29 cellular contexts compared by ENCODE assay signal in the genomic region with DNA sequence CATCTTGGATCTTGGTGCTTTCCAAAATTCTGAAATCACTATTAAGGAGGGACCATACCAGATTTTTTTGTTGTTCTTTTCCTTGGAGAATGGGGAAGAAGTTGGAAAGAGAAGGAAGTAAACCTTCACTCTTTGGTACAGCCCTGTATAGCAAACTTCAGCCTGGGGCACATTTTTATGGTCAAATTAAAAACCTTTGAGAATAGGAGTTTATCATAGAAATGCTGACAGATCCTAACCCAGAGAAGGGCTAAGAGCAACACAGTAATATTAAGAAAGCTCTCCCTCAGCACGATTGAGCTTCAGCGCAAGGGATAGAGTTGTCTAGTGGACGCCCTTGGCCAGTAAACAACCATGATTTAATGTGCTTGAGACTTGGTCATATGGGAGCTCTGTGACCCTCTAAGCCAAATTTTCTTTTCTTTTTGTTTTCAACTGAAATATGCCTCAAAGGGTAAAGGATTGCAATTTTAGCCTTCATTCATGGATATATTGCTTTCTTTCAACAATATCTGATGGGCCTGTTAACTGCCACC.
"Had no signal": no experiment of that assay in that cellular context is flagged by ENCODE, and none has a peak within 500 bp of the region (broad histone marks: within the 10 kb centered on the region; RNA-seq: fewer than 3 reads in every experiment).

No MANE protein-coding gene starts in this region.

- H3K79me2 ChIP-seq: hepatocyte, parathyroid adenoma had no signal

- H3K27me3 Mint-ChIP-seq: activated B cell treated with CpG ODN at 0.5 μM for 24 hours; activated CD8-positive, alpha-beta memory T cell treated with anti-CD3 and anti-CD28 coated beads, Interleukin-2, amount 10 ng/mL, durations not matched to agents 7 days and 5 days had no signal

- H3K9me3 ChIP-seq: body of pancreas, colonic mucosa, gastrocnemius medialis, lower lobe of right lung, mucosa of descending colon, psoas muscle, testis, transverse colon had no signal

- DNase-seq: activated B cell treated with CpG ODN at 0.5 μM for 24 hours; activated CD4-positive, alpha-beta T cell treated with anti-CD3 and anti-CD28 coated beads for 36 hours; activated CD8-positive, alpha-beta memory T cell treated with anti-CD3 and anti-CD28 coated beads, Interleukin-2, amount 10 ng/mL, durations not matched to agents 7 days and 5 days; activated CD8-positive, alpha-beta T cell treated with anti-CD3 and anti-CD28 coated beads, Interleukin-2, amount 10 ng/mL, durations not matched to agents 7 days and 5 days; activated naive CD4-positive, alpha-beta T cell; activated T-cell treated with anti-CD3 and anti-CD28 coated beads, Interleukin-2, amount 50 U/mL, for 48 hours; anterior cingulate cortex; body of pancreas; cerebellar nuclear complex; colonic mucosa; dorsolateral prefrontal cortex; effector memory CD4-positive, alpha-beta T cell; gastrocnemius medialis; glutamatergic neuron; lower lobe of right lung; mesendoderm; mucosa of descending colon; psoas muscle; stimulated activated CD4-positive, alpha-beta T cell treated with anti-CD3 and anti-CD28 coated beads, Interleukin-12 subunit alpha, Interleukin-12 subunit beta, amount 100 ng/mL, for 4 hours; stimulated activated CD4-positive, alpha-beta T cell treated with anti-CD3 and anti-CD28 coated beads, Interleukin-4, amount 100 ng/mL, for 1 hour; stimulated activated naive CD8-positive, alpha-beta T cell treated with anti-CD3 and anti-CD28 coated beads, Interleukin-15, Interleukin-2, amounts not matched to agents 100 U/mL and 50 U/mL, for 24 hours; T-helper 1 cell; testis; transverse colon had no signal

- ATAC-seq: activated CD4-positive, alpha-beta T cell treated with anti-CD3 and anti-CD28 coated beads for 36 hours; activated CD8-positive, alpha-beta memory T cell treated with anti-CD3 and anti-CD28 coated beads, Interleukin-2, amount 10 ng/mL, durations not matched to agents 7 days and 5 days; activated CD8-positive, alpha-beta T cell treated with anti-CD3 and anti-CD28 coated beads, Interleukin-2, amount 10 ng/mL, durations not matched to agents 7 days and 5 days; activated naive CD4-positive, alpha-beta T cell treated with anti-CD3 and anti-CD28 coated beads, Interleukin-2, amount 50 U/mL, for 72 hours; body of pancreas; lower lobe of right lung; mucosa of descending colon; psoas muscle; stimulated activated naive CD8-positive, alpha-beta T cell treated with anti-CD3 and anti-CD28 coated beads, Interleukin-15, Interleukin-2, amounts not matched to agents 100 U/mL and 50 U/mL, for 24 hours had no signal

- H3K4me3 ChIP-seq: body of pancreas, colonic mucosa, dorsolateral prefrontal cortex, gastrocnemius medialis, hepatocyte, lower lobe of right lung, mucosa of descending colon, psoas muscle, testis, transverse colon had no signal

- H3K27me3 ChIP-seq: body of pancreas, colonic mucosa, dorsolateral prefrontal cortex, gastrocnemius medialis, hepatocyte, testis, transverse colon had no signal

- H3K27ac Mint-ChIP-seq: activated B cell treated with CpG ODN at 0.5 μM for 24 hours; activated CD4-positive, alpha-beta T cell treated with anti-CD3 and anti-CD28 coated beads for 36 hours; activated CD8-positive, alpha-beta memory T cell treated with anti-CD3 and anti-CD28 coated beads, Interleukin-2, amount 10 ng/mL, durations not matched to agents 7 days and 5 days; activated CD8-positive, alpha-beta T cell treated with anti-CD3 and anti-CD28 coated beads, Interleukin-2, amount 10 ng/mL, durations not matched to agents 7 days and 5 days; activated naive CD4-positive, alpha-beta T cell treated with anti-CD3 and anti-CD28 coated beads, Interleukin-2, amount 50 U/mL, for 72 hours; activated T-helper 2 cell treated with anti-CD3 and anti-CD28 coated beads, Interferon-gamma antibody, Interleukin-2, Interleukin-4, amounts not matched to agents 10 μg/mL and 5 μg/mL and 100 μg/mL, durations not matched to agents 14 hours and 24 hours and 36 hours; T-helper 2 cell treated with Interferon-gamma antibody and Interleukin-4, amounts not matched to agents 5 μg/mL and 100 μg/mL, for 36 hours had no signal

- H3K9ac ChIP-seq: parathyroid adenoma had no signal

- H3K4me3 Mint-ChIP-seq: activated B cell treated with CpG ODN at 0.5 μM for 24 hours; activated CD4-positive, alpha-beta T cell treated with anti-CD3 and anti-CD28 coated beads for 36 hours; activated CD8-positive, alpha-beta memory T cell treated with anti-CD3 and anti-CD28 coated beads, Interleukin-2, amount 10 ng/mL, durations not matched to agents 7 days and 5 days; activated CD8-positive, alpha-beta T cell treated with anti-CD3 and anti-CD28 coated beads, Interleukin-2, amount 10 ng/mL, durations not matched to agents 7 days and 5 days; T-helper 2 cell treated with Interferon-gamma antibody and Interleukin-4, amounts not matched to agents 5 μg/mL and 100 μg/mL, for 36 hours had no signal

- H3K4me1 ChIP-seq: body of pancreas, colonic mucosa, lower lobe of right lung, parathyroid adenoma, testis, transverse colon had no signal

- H3K4me1 Mint-ChIP-seq: activated B cell treated with CpG ODN at 0.5 μM for 24 hours; activated CD4-positive, alpha-beta T cell treated with anti-CD3 and anti-CD28 coated beads for 36 hours; activated CD8-positive, alpha-beta memory T cell treated with anti-CD3 and anti-CD28 coated beads, Interleukin-2, amount 10 ng/mL, durations not matched to agents 7 days and 5 days had no signal

- H2AFZ ChIP-seq: hepatocyte, parathyroid adenoma had no signal

- H3K36me3 Mint-ChIP-seq: activated CD8-positive, alpha-beta memory T cell treated with anti-CD3 and anti-CD28 coated beads, Interleukin-2, amount 10 ng/mL, durations not matched to agents 7 days and 5 days; activated naive CD4-positive, alpha-beta T cell treated with anti-CD3 and anti-CD28 coated beads, Interleukin-2, amount 50 U/mL, for 72 hours had no signal

- H3K9me3 Mint-ChIP-seq: activated B cell treated with CpG ODN at 0.5 μM for 24 hours; T-helper 2 cell treated with Interferon-gamma antibody and Interleukin-4, amounts not matched to agents 5 μg/mL and 100 μg/mL, for 36 hours had no signal

- H3K36me3 ChIP-seq: colonic mucosa, gastrocnemius medialis, lower lobe of right lung, transverse colon had no signal

- H3K27ac ChIP-seq: body of pancreas, colonic mucosa, dorsolateral prefrontal cortex, gastrocnemius medialis, hepatocyte, lower lobe of right lung, parathyroid adenoma, psoas muscle, testis, transverse colon had no signal
